14 cellular contexts compared by ENCODE assay signal in genomic region chr3:66416556-66417304, GRCh38.
DNase-seq lines count a peak whose midpoint lies in the region; ATAC-seq and TF ChIP-seq lines count a peak whose summit lies in the region.
"Had no signal": no experiment of that assay in that cellular context is flagged by ENCODE, and none has a peak within 500 bp of the region (broad histone marks: within the 10 kb centered on the region; RNA-seq: fewer than 3 reads in every experiment).

No MANE protein-coding gene starts in this region.

- peaks cover 17 to 36% (median 25%) of the 10 kb centered on the region in 4 donors for H3K4me1 Mint-ChIP-seq in CD4-positive, CD25-positive, alpha-beta regulatory T cell

- no peak overlapping the region for H3K4me3 ChIP-seq in CD4-positive, CD25-positive, alpha-beta regulatory T cell (ENCODE audit: low read depth, low read length)
- no peak overlapping the region for H3K4me3 ChIP-seq in fibroblast of pulmonary artery (replicated peaks; ENCODE audit: low read depth, low read length)
- H3K4me3 ChIP-seq in prostate gland, result no peak overlapping the region

- peaks cover 0 to 14% (median 3%) of the 10 kb centered on the region in 7 donors for H3K9me3 Mint-ChIP-seq in CD4-positive, CD25-positive, alpha-beta regulatory T cell

- H3K27ac ChIP-seq in CD4-positive, CD25-positive, alpha-beta regulatory T cell (ENCODE audit: insufficient read depth, low read length, poor library complexity, severe bottlenecking), result no peak overlapping the region
- H3K27ac ChIP-seq in prostate gland, result peak overlapping the region; percentile 6 to 67
- H3K27ac ChIP-seq: HL-60 had no signal

- H3K36me3 Mint-ChIP-seq in CD4-positive, CD25-positive, alpha-beta regulatory T cell, result peaks cover 46% of the 10 kb centered on the region

- H3K27me3 ChIP-seq in CD4-positive, CD25-positive, alpha-beta regulatory T cell (ENCODE audit: control insufficient read depth, insufficient read depth, low read length), result no peaks in the 10 kb centered on the region
- H3K27me3 ChIP-seq in prostate gland (replicated peaks; ENCODE audit: insufficient read depth), result no peaks in the 10 kb centered on the region

- H3K27me3 Mint-ChIP-seq in CD4-positive, CD25-positive, alpha-beta regulatory T cell, result no peaks in the 10 kb centered on the region
- H3K27me3 Mint-ChIP-seq: type B pancreatic cell had no signal

- TF ChIP-seq CTCF in fibroblast of pulmonary artery (IDR thresholded peaks at IDR 0.05; ENCODE audit: low read length, missing control alignments) (no peak), prostate gland (IDR thresholded peaks at IDR 0.05) (no peak)

- H3K36me3 ChIP-seq in CD4-positive, CD25-positive, alpha-beta regulatory T cell (ENCODE audit: control insufficient read depth, insufficient read depth, low read length), result peaks cover 62% of the 10 kb centered on the region
- H3K36me3 ChIP-seq in prostate gland, result peaks cover 0 to 3% of the 10 kb centered on the region in 2 donors

- DNase-seq in CD4-positive, CD25-positive, alpha-beta regulatory T cell, result no peak
- DNase-seq in RPMI7951 (ENCODE audit: low read depth) (peak; percentile 66), fibroblast of pulmonary artery (ENCODE audit: low read depth) (peak; percentile 32), prostate gland (ENCODE audit: low spot score) (no peak), NCI-H1436 (lab: John Stamatoyannopoulos, UW) (no peak)
- no peak for DNase-seq in stimulated activated naive CD8-positive, alpha-beta T cell treated with anti-CD3 and anti-CD28 coated beads, Interleukin-15, Interleukin-2, amounts not matched to agents 100 U/mL and 50 U/mL, for 24 hours
- DNase-seq in stimulated activated CD4-positive, alpha-beta T cell treated with anti-CD3 and anti-CD28 coated beads, Interleukin-4, amount 100 ng/mL, for 4 hours, result no peak
- DNase-seq: activated CD4-positive, alpha-beta T cell treated with anti-CD3 and anti-CD28 coated beads for 4 hours; Kasumi-1; NCI-H524 treated with DMSO at 0.1 percent for 48 hours had no signal

- H3K27ac Mint-ChIP-seq in CD4-positive, CD25-positive, alpha-beta regulatory T cell, result peak overlapping the region in 2 of 3 donors; percentile 15 to 44
- H3K27ac Mint-ChIP-seq: T-helper 1 cell treated with Interleukin-12 subunit alpha and Interleukin-12 subunit beta and Interleukin-4 antibody, amounts not matched to agents 30 μg/mL and 1 μg/mL, for 36 hours; type B pancreatic cell had no signal

- no peaks in the 10 kb centered on the region for H3K4me1 ChIP-seq in CD4-positive, CD25-positive, alpha-beta regulatory T cell (ENCODE audit: control insufficient read depth, insufficient read depth, low read length, poor library complexity, severe bottlenecking)
- H3K4me1 ChIP-seq in prostate gland (replicated peaks), result peaks cover 36% of the 10 kb centered on the region

- ATAC-seq in CD4-positive, CD25-positive, alpha-beta regulatory T cell (ENCODE audit: low read depth in 2 of 2), result no peak
- ATAC-seq in stimulated activated naive CD8-positive, alpha-beta T cell treated with anti-CD3 and anti-CD28 coated beads, Interleukin-15, Interleukin-2, amounts not matched to agents 100 U/mL and 50 U/mL, for 24 hours, result no peak
- no peak for ATAC-seq in HG02623 (IDR thresholded peaks at IDR 0.05; ENCODE audit: unreplicated experiment)

- intact Hi-C loops in prostate gland (cut with DNase I), result loop anchor here (5.0 kb wide), 1 partner anchor 36 kb away; no protein-coding TSS in a partner anchor

- 59% methylated on average over 14 of the region's 14 CpGs for WGBS in prostate gland

- H3K4me3 Mint-ChIP-seq in CD4-positive, CD25-positive, alpha-beta regulatory T cell, result no peak overlapping the region
- H3K4me3 Mint-ChIP-seq: T-helper 1 cell treated with Interleukin-12 subunit alpha and Interleukin-12 subunit beta and Interleukin-4 antibody, amounts not matched to agents 30 μg/mL and 1 μg/mL, for 36 hours; type B pancreatic cell had no signal

- no peak for TF ChIP-seq POLR2A in prostate gland (IDR thresholded peaks at IDR 0.05)

- H3K9me3 ChIP-seq in CD4-positive, CD25-positive, alpha-beta regulatory T cell (ENCODE audit: control insufficient read depth in 2 of 2, low read length in 2 of 2), result peaks cover 6 to 7% of the 10 kb centered on the region in 2 experiments
- no peaks in the 10 kb centered on the region for H3K9me3 ChIP-seq in prostate gland

Comparison
In these comparisons a context has a peak if more than half of its experiments do, and no peak if none do; other contexts are left out.
1. DNase-seq: peak in RPMI7951 (single experiment) and fibroblast of pulmonary artery (single experiment); none in CD4-positive, CD25-positive, alpha-beta regulatory T cell (0 of 3), prostate gland (single experiment), stimulated activated naive CD8-positive, alpha-beta T cell treated with anti-CD3 and anti-CD28 coated beads, Interleukin-15, Interleukin-2, amounts not matched to agents 100 U/mL and 50 U/mL, for 24 hours (single experiment), NCI-H1436 (single experiment) and stimulated activated CD4-positive, alpha-beta T cell treated with anti-CD3 and anti-CD28 coated beads, Interleukin-4, amount 100 ng/mL, for 4 hours (0 of 2).